ENCODE assay signal across 8 cellular contexts in the genomic region with DNA sequence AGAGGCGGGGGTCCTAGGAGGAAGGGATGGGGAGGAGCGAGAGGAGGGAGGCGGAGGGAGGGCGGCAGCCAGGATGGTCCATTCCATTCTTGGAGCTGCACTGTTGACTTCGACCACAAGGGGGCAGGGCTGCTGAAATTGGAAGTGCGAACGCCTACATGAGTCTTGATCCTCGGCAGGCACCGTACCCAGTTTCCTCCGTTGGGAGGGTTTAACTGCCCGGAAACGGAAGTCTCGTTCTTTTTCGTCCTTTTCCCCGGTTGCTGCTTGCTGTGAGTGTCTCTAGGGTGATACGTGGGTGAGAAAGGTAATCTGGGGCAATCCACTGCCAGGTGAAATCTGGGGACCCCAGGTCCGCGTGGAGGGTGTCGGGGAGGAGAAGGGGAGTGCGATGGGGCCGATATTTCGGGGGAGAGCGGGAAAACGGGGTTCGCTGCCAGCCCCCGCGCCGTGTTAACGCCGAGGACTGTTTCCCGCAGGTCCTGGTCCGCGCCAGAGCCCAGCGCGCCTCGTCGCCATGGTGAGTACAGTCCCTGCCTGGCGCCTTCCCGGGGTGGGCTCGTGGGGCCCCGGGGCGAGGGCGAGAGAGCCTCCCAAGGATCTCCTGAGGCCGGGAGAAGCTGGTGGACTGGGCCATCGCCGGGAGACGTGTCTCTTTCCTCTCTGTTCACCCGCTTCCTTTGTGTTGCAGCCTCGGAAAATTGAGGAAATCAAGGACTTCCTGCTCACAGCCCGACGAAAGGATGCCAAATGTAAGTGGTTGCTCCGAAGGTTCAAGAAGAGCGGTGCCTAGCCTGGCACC. TPM values are rescaled to one million over a fixed set of nuclear protein-coding genes. Genes with fewer than 3 reads are reported as not detected.
DNase-seq lines count a peak whose midpoint lies in the region; ATAC-seq, FAIRE-seq and TF ChIP-seq lines count a peak whose summit lies in the region.

A gene (plus strand): TSS at position 240 of the 802 bp plus-strand sequence. CDS start 278 bp downstream, at position 518.

- peak within 1 kb of the TSS; percentile 84 for H2AFZ ChIP-seq in smooth muscle cell (ENCODE audit: low read depth)

- no peaks in the 10 kb centered on the region for H3F3A ChIP-seq in smooth muscle cell (ENCODE audit: low read depth)

- H3K4me2 ChIP-seq in A549 (peak within 1 kb of the TSS; percentile 92), smooth muscle cell (peak within 1 kb of the TSS; percentile 96)

- FAIRE-seq in A549 (lab: Jason Lieb, UNC) (peak; percentile 84), bronchial epithelial cell (lab: Jason Lieb, UNC) (peak; percentile 58)

- TF ChIP-seq POLR2A in A549 (IDR thresholded peaks at IDR 0.05; ENCODE audit: low read length) (peak; percentile 96), GM18526 (IDR thresholded peaks at IDR 0.05; ENCODE audit: extremely low read depth, insufficient read length) (peak; percentile 94)

- peak; percentile 95 for TF ChIP-seq CTCF in A549 (IDR thresholded peaks at IDR 0.05)
- TF ChIP-seq CTCF in WI38 (IDR thresholded peaks at IDR 0.05; ENCODE audit: low read depth, low read length) = peak; percentile 94
- peak; percentile 99 for TF ChIP-seq CTCF in bronchial epithelial cell (IDR thresholded peaks at IDR 0.05; ENCODE audit: insufficient read depth, low read length, severe bottlenecking)
- peak; percentile 83 for TF ChIP-seq CTCF in smooth muscle cell (IDR thresholded peaks at IDR 0.05; ENCODE audit: borderline replicate concordance, insufficient read depth, poor library complexity, severe bottlenecking)

- DNase-seq in A549 (ENCODE audit: low read depth in 1 of 2, low spot score in 1 of 2) (peak; percentile 95 to 98), NCI-H2227 (lab: John Stamatoyannopoulos, UW; ENCODE audit: unreplicated experiment) (peak; percentile 98), bronchial epithelial cell (ENCODE audit: low read depth) (peak; percentile 94), iPS-NIHi7 (ENCODE audit: extremely low spot score) (peak; percentile 94), smooth muscle cell (lab: John Stamatoyannopoulos, UW; ENCODE audit: unreplicated experiment) (peak; percentile 88)

- CTCF ChIA-PET in A549 (lab: Yijun Ruan, JAX) = interaction anchor here (0.5 to 7.4 kb wide), 14 partner anchors 9 to 1784 kb away, joined by 3 to 215 read pairs (median 3); a partner anchor contains a TSS

- H3K27me3 ChIP-seq in bronchial epithelial cell (ENCODE audit: control insufficient read depth, insufficient read depth, low read length) (peaks cover 2% of the 10 kb centered on the region), smooth muscle cell (ENCODE audit: low read depth) (no peaks in the 10 kb centered on the region)

- H4K20me1 ChIP-seq in smooth muscle cell (ENCODE audit: low read depth) = peaks cover 50% of the 10 kb centered on the region

- H3K27ac ChIP-seq in A549 = peak within 1 kb of the TSS; percentile 89 to 97
- peak within 1 kb of the TSS; percentile 66 for H3K27ac ChIP-seq in smooth muscle cell (ENCODE audit: low read depth)

- H3K9ac ChIP-seq in smooth muscle cell (ENCODE audit: low read depth) = peak within 1 kb of the TSS; percentile 92

- H3K4me3 ChIP-seq in A549 = peak within 1 kb of the TSS; percentile 71
- peak within 1 kb of the TSS; percentile 99 for H3K4me3 ChIP-seq in WI38 (ENCODE audit: low read depth, low read length)
- H3K4me3 ChIP-seq in bronchial epithelial cell (ENCODE audit: low read depth, low read length) = peak within 1 kb of the TSS; percentile 77
- peak within 1 kb of the TSS; percentile 75 for H3K4me3 ChIP-seq in smooth muscle cell

- peaks cover 35% of the 10 kb centered on the region for H3K79me2 ChIP-seq in smooth muscle cell (ENCODE audit: low read depth)

- peak in 1 of 2 experiments; percentile 43; a peak in 3 of 5 replicates for TF ChIP-seq RAD21 in A549 (conservative IDR thresholded peaks at IDR 0.05 in 1 of 2, IDR thresholded peaks at IDR 0.05 in 1 of 2)

- H3K36me3 ChIP-seq in bronchial epithelial cell (ENCODE audit: control insufficient read depth, insufficient read depth, low read length) (peaks cover 16% of the 10 kb centered on the region), smooth muscle cell (ENCODE audit: low read depth) (peaks cover 4% of the 10 kb centered on the region)

- TF ChIP-seq EP300 in A549 (IDR thresholded peaks at IDR 0.05) = peak in 1 of 2 experiments; percentile 27; a peak in 1 of 5 replicates

- POLR2A ChIA-PET in A549 (lab: Yijun Ruan, JAX) = interaction anchor here (0.6 to 2.1 kb wide), 11 partner anchors 10 to 774 kb away, joined by 3 to 20 read pairs (median 3); a partner anchor contains a TSS

- ATAC-seq in A549 (peak; percentile 59 to 77), HG03103 (IDR thresholded peaks at IDR 0.05; ENCODE audit: low read depth, unreplicated experiment) (peak; percentile 66)

- H3K4me1 ChIP-seq in A549 = peaks cover 41% of the 10 kb centered on the region
- peaks cover 16% of the 10 kb centered on the region for H3K4me1 ChIP-seq in smooth muscle cell (ENCODE audit: low read depth)

- WGBS in A549 (ENCODE audit: missing lambda C conversion rate) = 1% methylated on average over 50 of the region's 53 CpGs
- 2% methylated on average over 42 of the region's 53 CpGs for WGBS in smooth muscle cell (ENCODE audit: low lambda C conversion rate)

- H3K9me3 ChIP-seq in A549 = no peaks in the 10 kb centered on the region
- no peaks in the 10 kb centered on the region for H3K9me3 ChIP-seq in smooth muscle cell (replicated peaks; ENCODE audit: low read depth)

TF ChIP-seq in A549, 52 proteins besides CTCF, POLR2A, EP300 and RAD21 (continues in another document):
- TF ChIP-seq JUN (IDR thresholded peaks at IDR 0.05) = peak; percentile 98 to 99
- TF ChIP-seq, protein P1, sequence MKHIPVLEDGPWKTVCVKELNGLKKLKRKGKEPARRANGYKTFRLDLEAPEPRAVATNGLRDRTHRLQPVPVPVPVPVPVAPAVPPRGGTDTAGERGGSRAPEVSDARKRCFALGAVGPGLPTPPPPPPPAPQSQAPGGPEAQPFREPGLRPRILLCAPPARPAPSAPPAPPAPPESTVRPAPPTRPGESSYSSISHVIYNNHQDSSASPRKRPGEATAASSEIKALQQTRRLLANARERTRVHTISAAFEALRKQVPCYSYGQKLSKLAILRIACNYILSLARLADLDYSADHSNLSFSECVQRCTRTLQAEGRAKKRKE (CRISPR knock-in tag; IDR thresholded peaks at IDR 0.05; ENCODE audit: low read depth) = no peak
- TF ChIP-seq HOXB13 (CRISPR knock-in tag; IDR thresholded peaks at IDR 0.05; ENCODE audit: low read depth) = 0 out of 2 replicates have a peak, but pooled peaks have one; percentile 39
- peak; percentile 63 for TF ChIP-seq SMC3 (IDR thresholded peaks at IDR 0.05)
- TF ChIP-seq TFCP2L1 (CRISPR knock-in tag; IDR thresholded peaks at IDR 0.05) = peak; percentile 76; the same call in 1 of the 2 replicates
- TF ChIP-seq, protein P2, sequence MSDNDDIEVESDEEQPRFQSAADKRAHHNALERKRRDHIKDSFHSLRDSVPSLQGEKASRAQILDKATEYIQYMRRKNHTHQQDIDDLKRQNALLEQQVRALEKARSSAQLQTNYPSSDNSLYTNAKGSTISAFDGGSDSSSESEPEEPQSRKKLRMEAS (IDR thresholded peaks at IDR 0.05) = peak; percentile 98
- TF ChIP-seq FOSB (CRISPR knock-in tag; IDR thresholded peaks at IDR 0.05) = peak; percentile 87; the same call in 1 of the 2 replicates
- TF ChIP-seq EHF (CRISPR knock-in tag; IDR thresholded peaks at IDR 0.05) = peak; percentile 55; the same call in 1 of the 2 replicates
- TF ChIP-seq MAZ (IDR thresholded peaks at IDR 0.05; ENCODE audit: borderline replicate concordance, low read depth, low read length) = peak; percentile 31; the same call in 1 of the 2 replicates
- peak; percentile 81; the same call in 1 of the 2 replicates for TF ChIP-seq RARB (CRISPR knock-in tag; IDR thresholded peaks at IDR 0.05)
- TF ChIP-seq HOXB5 (CRISPR knock-in tag; IDR thresholded peaks at IDR 0.05) = peak; percentile 73; the same call in 1 of the 2 replicates
- TF ChIP-seq FOSL2 (IDR thresholded peaks at IDR 0.05) = no peak
- peak; percentile 35; the same call in 1 of the 2 replicates for TF ChIP-seq FOSL2 (CRISPR knock-in tag; IDR thresholded peaks at IDR 0.05)
- peak; percentile 84 for TF ChIP-seq TP53 (CRISPR knock-in tag; IDR thresholded peaks at IDR 0.05)
- no peak for TF ChIP-seq ZFP36 (IDR thresholded peaks at IDR 0.05; ENCODE audit: borderline replicate concordance, partially characterized antibody)
- no peak for TF ChIP-seq MAFK (IDR thresholded peaks at IDR 0.05; ENCODE audit: partially characterized antibody)
- TF ChIP-seq, protein P3, sequence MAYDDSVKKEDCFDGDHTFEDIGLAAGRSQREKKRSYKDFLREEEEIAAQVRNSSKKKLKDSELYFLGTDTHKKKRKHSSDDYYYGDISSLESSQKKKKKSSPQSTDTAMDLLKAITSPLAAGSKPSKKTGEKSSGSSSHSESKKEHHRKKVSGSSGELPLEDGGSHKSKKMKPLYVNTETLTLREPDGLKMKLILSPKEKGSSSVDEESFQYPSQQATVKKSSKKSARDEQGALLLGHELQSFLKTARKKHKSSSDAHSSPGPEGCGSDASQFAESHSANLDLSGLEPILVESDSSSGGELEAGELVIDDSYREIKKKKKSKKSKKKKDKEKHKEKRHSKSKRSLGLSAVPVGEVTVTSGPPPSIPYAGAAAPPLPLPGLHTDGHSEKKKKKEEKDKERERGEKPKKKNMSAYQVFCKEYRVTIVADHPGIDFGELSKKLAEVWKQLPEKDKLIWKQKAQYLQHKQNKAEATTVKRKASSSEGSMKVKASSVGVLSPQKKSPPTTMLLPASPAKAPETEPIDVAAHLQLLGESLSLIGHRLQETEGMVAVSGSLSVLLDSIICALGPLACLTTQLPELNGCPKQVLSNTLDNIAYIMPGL (CRISPR knock-in tag; IDR thresholded peaks at IDR 0.05; ENCODE audit: borderline replicate concordance) = peak; percentile 50; the same call in 1 of the 2 replicates
- peak; percentile 98 for TF ChIP-seq MYC (IDR thresholded peaks at IDR 0.05; ENCODE audit: borderline replicate concordance, low read length)
- TF ChIP-seq NPAS2 (CRISPR knock-in tag; IDR thresholded peaks at IDR 0.05; ENCODE audit: borderline replicate concordance) = no peak
- TF ChIP-seq GATA3 (IDR thresholded peaks at IDR 0.05; ENCODE audit: borderline replicate concordance) = peak; percentile 31; the same call in 1 of the 2 replicates

RNA-seq across cellular contexts. Expression of the gene that starts here (rescaled TPM):
- polyA plus RNA-seq in A549 (2011; rRNA removed) = 2,364 and 3,205 TPM in 2 replicates
- 2,658 and 3,508 TPM in 2 replicates for polyA plus RNA-seq in A549 (2012; cell fraction: cytosol; rRNA removed)
- polyA plus RNA-seq in A549 (2012; cell fraction: nucleus; rRNA removed) = 312 and 396 TPM in 2 replicates
- 4,033 to 4,354 TPM (median 4,133 TPM) in 3 replicates for polyA plus RNA-seq in A549 (2017; fragmentation: RNase III; extraction: RNeasy Plus Mini Kit Qiagen cat#74134 plus additional on column Dnase treatment)
- 560 and 829 TPM in 2 replicates for polyA minus RNA-seq in A549 (2011; rRNA and poly(A)+ RNA removed)
- 436 and 2,898 TPM in 2 replicates for total RNA-seq in bronchial epithelial cell
- 377 and 449 TPM in 2 replicates for total RNA-seq in smooth muscle cell
- 889 and 1,006 TPM in 2 replicates for polyA plus RNA-seq in smooth muscle cell

Comparison
In these comparisons a context has a peak if more than half of its experiments do, and no peak if none do; other contexts are left out.
1. Peak in every context shown above with its lines: DNase-seq, ATAC-seq, H3K4me3 ChIP-seq and H3K27ac ChIP-seq.